ENCODE assay signal across 28 cellular contexts in genomic region chr19:51099070-51099382, GRCh38. TPM values are rescaled to one million over a fixed set of nuclear protein-coding genes. Genes with fewer than 3 reads are reported as not detected.
DNase-seq lines count a peak whose midpoint lies in the region; ATAC-seq and TF ChIP-seq lines count a peak whose summit lies in the region.
"Had no signal": no experiment of that assay in that cellular context is flagged by ENCODE, and none has a peak within 500 bp of the region (broad histone marks: within the 10 kb centered on the region; RNA-seq: fewer than 3 reads in every experiment).

No MANE protein-coding gene starts in this region.

- H3K27me3 Mint-ChIP-seq in activated T-cell treated with anti-CD3 and anti-CD28 coated beads, Interleukin-2, amount 50 U/mL, for 4 hours (ENCODE audit: low read depth): no peaks in the 10 kb centered on the region
- no peaks in the 10 kb centered on the region for H3K27me3 Mint-ChIP-seq in activated T-cell treated with anti-CD3 and anti-CD28 coated beads, Interleukin-2, amount 50 U/mL, for 72 hours (ENCODE audit: low read depth)
- no peaks in the 10 kb centered on the region for H3K27me3 Mint-ChIP-seq in activated naive CD8-positive, alpha-beta T cell treated with anti-CD3 and anti-CD28 coated beads, Interleukin-2, amount 50 U/mL, for 24 hours
- H3K27me3 Mint-ChIP-seq: B cell had no signal

- ATAC-seq in activated T-cell treated with anti-CD3 and anti-CD28 coated beads, Interleukin-2, amount 50 U/mL, for 4 hours: no peak
- ATAC-seq in activated T-cell treated with anti-CD3 and anti-CD28 coated beads, Interleukin-2, amount 50 U/mL, for 72 hours (replicated peaks in 1 of 2): no peak
- ATAC-seq in activated naive CD8-positive, alpha-beta T cell treated with anti-CD3 and anti-CD28 coated beads, Interleukin-2, amount 50 U/mL, for 24 hours: peak; percentile 21
- ATAC-seq: mucosa of descending colon, WTC11 had no signal

- no peak overlapping the region for H3K27ac ChIP-seq in osteoblast (ENCODE audit: low read depth, low read length)
- H3K27ac ChIP-seq: body of pancreas, neural progenitor cell, prostate gland, vagina had no signal

- peaks cover 23% of the 10 kb centered on the region for H3K4me1 Mint-ChIP-seq in activated T-cell treated with anti-CD3 and anti-CD28 coated beads, Interleukin-2, amount 50 U/mL, for 4 hours (ENCODE audit: low read depth)
- H3K4me1 Mint-ChIP-seq in activated T-cell treated with anti-CD3 and anti-CD28 coated beads, Interleukin-2, amount 50 U/mL, for 72 hours (ENCODE audit: low read depth): peaks cover 19% of the 10 kb centered on the region
- peaks cover 17% of the 10 kb centered on the region for H3K4me1 Mint-ChIP-seq in activated naive CD8-positive, alpha-beta T cell treated with anti-CD3 and anti-CD28 coated beads, Interleukin-2, amount 50 U/mL, for 24 hours

- no peak overlapping the region for H3K4me2 ChIP-seq in osteoblast (ENCODE audit: insufficient read depth, low read length)
- H3K4me2 ChIP-seq: neural progenitor cell had no signal

- no peak overlapping the region for H2AFZ ChIP-seq in osteoblast (ENCODE audit: low read length)
- H2AFZ ChIP-seq: neural progenitor cell had no signal

- H3K9ac ChIP-seq in ES-I3 (ENCODE audit: low read depth, low read length): peak overlapping the region; percentile 33; the same call in 1 of the 2 replicates
- H3K9ac ChIP-seq: neural progenitor cell had no signal

- no peaks in the 10 kb centered on the region for H3K9me3 ChIP-seq in ES-I3 (ENCODE audit: control insufficient read depth, insufficient read depth, low read length)
- no peaks in the 10 kb centered on the region for H3K9me3 ChIP-seq in osteoblast (ENCODE audit: low read depth, low read length)
- H3K9me3 ChIP-seq: body of pancreas, mucosa of descending colon, prostate gland, vagina had no signal

- H3K4me3 ChIP-seq in osteoblast (ENCODE audit: insufficient read depth, low read length): no peak overlapping the region
- H3K4me3 ChIP-seq: body of pancreas, lung, mucosa of descending colon, neural progenitor cell, prostate gland had no signal

- H3K27me3 ChIP-seq in osteoblast (ENCODE audit: insufficient read depth, low read length): no peaks in the 10 kb centered on the region
- H3K27me3 ChIP-seq: body of pancreas, neural progenitor cell, vagina had no signal

- H3K9me3 Mint-ChIP-seq in activated T-cell treated with anti-CD3 and anti-CD28 coated beads, Interleukin-2, amount 50 U/mL, for 4 hours: no peaks in the 10 kb centered on the region
- H3K9me3 Mint-ChIP-seq in activated T-cell treated with anti-CD3 and anti-CD28 coated beads, Interleukin-2, amount 50 U/mL, for 72 hours: no peaks in the 10 kb centered on the region
- no peaks in the 10 kb centered on the region for H3K9me3 Mint-ChIP-seq in activated naive CD8-positive, alpha-beta T cell treated with anti-CD3 and anti-CD28 coated beads, Interleukin-2, amount 50 U/mL, for 24 hours
- H3K9me3 Mint-ChIP-seq: neural progenitor cell, WTC11 had no signal

- H3K79me2 ChIP-seq in osteoblast (ENCODE audit: insufficient read depth, low read length): peaks cover 22% of the 10 kb centered on the region

- DNase-seq in activated T-cell treated with anti-CD3 and anti-CD28 coated beads, Interleukin-2, amount 50 U/mL, for 4 hours: no peak
- no peak for DNase-seq in activated T-cell treated with anti-CD3 and anti-CD28 coated beads, Interleukin-2, amount 50 U/mL, for 72 hours
- DNase-seq in activated naive CD8-positive, alpha-beta T cell treated with anti-CD3 and anti-CD28 coated beads, Interleukin-2, amount 50 U/mL, for 24 hours: no peak
- peak; percentile 36 for DNase-seq in osteoblast (ENCODE audit: insufficient read length, low spot score, missing footprints)
- DNase-seq in HUDEP-2 (lab: John Stamatoyannopoulos, UW; ENCODE audit: unreplicated experiment in 76 of 76): no peak
- DNase-seq in GM10266 (ENCODE audit: extremely low spot score): no peak
- no peak for DNase-seq in NCI-H69 (lab: John Stamatoyannopoulos, UW)
- DNase-seq: body of pancreas; DMS79; erythroblast; foreskin melanocyte; GOT3; islet precursor cell; mucosa of descending colon; NCI-H1436 treated with DMSO at 0.1 percent for 48 hours; NCI-H510A; NK-92 treated with Interleukin-12 subunit alpha and Interleukin-12 subunit beta, amount 100 ng/mL, for 24 hours; SHP77; small intestine had no signal

- H3K36me3 Mint-ChIP-seq in activated T-cell treated with anti-CD3 and anti-CD28 coated beads, Interleukin-2, amount 50 U/mL, for 4 hours (ENCODE audit: insufficient read depth): peaks cover 30% of the 10 kb centered on the region
- H3K36me3 Mint-ChIP-seq in activated T-cell treated with anti-CD3 and anti-CD28 coated beads, Interleukin-2, amount 50 U/mL, for 72 hours (ENCODE audit: insufficient read depth in 2 of 2): peaks cover 2 to 10% of the 10 kb centered on the region in 2 donors
- peaks cover 23% of the 10 kb centered on the region for H3K36me3 Mint-ChIP-seq in activated naive CD8-positive, alpha-beta T cell treated with anti-CD3 and anti-CD28 coated beads, Interleukin-2, amount 50 U/mL, for 24 hours (ENCODE audit: low read depth)

- H4K20me1 ChIP-seq in osteoblast (ENCODE audit: insufficient read depth, low read length): peaks cover 43% of the 10 kb centered on the region

- TF ChIP-seq CTCF in osteoblast (IDR thresholded peaks at IDR 0.05; ENCODE audit: extremely low read depth, low read depth, low read length): no peak
- no peak for TF ChIP-seq CTCF in GM10266 (IDR thresholded peaks at IDR 0.05; ENCODE audit: control insufficient read depth, insufficient read depth, low read depth, missing control alignments)

- no peak overlapping the region for H3K27ac Mint-ChIP-seq in activated T-cell treated with anti-CD3 and anti-CD28 coated beads, Interleukin-2, amount 50 U/mL, for 72 hours
- no peak overlapping the region for H3K27ac Mint-ChIP-seq in activated naive CD8-positive, alpha-beta T cell treated with anti-CD3 and anti-CD28 coated beads, Interleukin-2, amount 50 U/mL, for 24 hours
- H3K27ac Mint-ChIP-seq: B cell, neural progenitor cell had no signal

- H3K4me1 ChIP-seq in ES-I3 (ENCODE audit: insufficient read depth, low read length) (no peaks in the 10 kb centered on the region; the same call in 1 of the 2 replicates), osteoblast (ENCODE audit: insufficient read depth, low read length) (peaks cover 6% of the 10 kb centered on the region)
- H3K4me1 ChIP-seq: neural progenitor cell, prostate gland had no signal

- peak overlapping the region; percentile 11 for H3K4me3 Mint-ChIP-seq in activated T-cell treated with anti-CD3 and anti-CD28 coated beads, Interleukin-2, amount 50 U/mL, for 4 hours
- H3K4me3 Mint-ChIP-seq in activated T-cell treated with anti-CD3 and anti-CD28 coated beads, Interleukin-2, amount 50 U/mL, for 72 hours: peak overlapping the region in 1 of 2 donors; percentile 4
- peak overlapping the region; percentile 45 for H3K4me3 Mint-ChIP-seq in activated naive CD8-positive, alpha-beta T cell treated with anti-CD3 and anti-CD28 coated beads, Interleukin-2, amount 50 U/mL, for 24 hours
- H3K4me3 Mint-ChIP-seq: B cell, neural progenitor cell, WTC11 had no signal

- H3K36me3 ChIP-seq in ES-I3 (ENCODE audit: insufficient read depth, low read length) (no peaks in the 10 kb centered on the region), osteoblast (ENCODE audit: insufficient read depth, low read length) (peaks cover 26% of the 10 kb centered on the region)
- H3K36me3 ChIP-seq: neural progenitor cell, prostate gland had no signal

RNA-seq across cellular contexts. Expression of gene CTU1, which starts 9.2 kb away (rescaled TPM):
- total RNA-seq in activated T-cell treated with anti-CD3 and anti-CD28 coated beads, Interleukin-2, amount 50 U/mL, for 4 hours: 10 to 100 TPM; 24.1 to 29.3 (median 27.7) TPM
- total RNA-seq in activated T-cell treated with anti-CD3 and anti-CD28 coated beads, Interleukin-2, amount 50 U/mL, for 72 hours: 10 to 100 TPM; 10.7 to 11.9 TPM
- 4.1 and 4.3 TPM in 2 replicates for total RNA-seq in osteoblast

RNA-seq across cellular contexts. Expression of gene KLK14, which starts 16.3 kb away (rescaled TPM):
- 1 to 10 TPM in 2 of 3 donors, under 1 TPM in 1; 0.79 to 1.4 (median 1.2) TPM for total RNA-seq in activated T-cell treated with anti-CD3 and anti-CD28 coated beads, Interleukin-2, amount 50 U/mL, for 4 hours
- 1 to 10 TPM in 1 of 2 donors, under 1 TPM in 1; 0.69 to 1.2 TPM for total RNA-seq in activated T-cell treated with anti-CD3 and anti-CD28 coated beads, Interleukin-2, amount 50 U/mL, for 72 hours
- not detected in 2 replicates for total RNA-seq in osteoblast
- total RNA-seq: body of pancreas, temporal lobe, vagina had no signal

RNA-seq across cellular contexts. Expression of gene SIGLEC9, which starts 25.7 kb away (rescaled TPM):
- total RNA-seq in activated T-cell treated with anti-CD3 and anti-CD28 coated beads, Interleukin-2, amount 50 U/mL, for 4 hours: under 1 TPM; 0.22 to 0.43 (median 0.37) TPM
- 1 to 10 TPM in 1 of 2 donors, under 1 TPM in 1; 0.74 to 1.6 TPM for total RNA-seq in activated T-cell treated with anti-CD3 and anti-CD28 coated beads, Interleukin-2, amount 50 U/mL, for 72 hours
- total RNA-seq in osteoblast: under 0.01 TPM in 1 of 2 replicates, not detected in the other
- total RNA-seq: A673, B cell, WTC11 had no signal

RNA-seq across cellular contexts. Expression of gene KLK13, which starts 34.1 kb away (rescaled TPM):
- total RNA-seq in activated T-cell treated with anti-CD3 and anti-CD28 coated beads, Interleukin-2, amount 50 U/mL, for 4 hours: not detected
- not detected for total RNA-seq in activated T-cell treated with anti-CD3 and anti-CD28 coated beads, Interleukin-2, amount 50 U/mL, for 72 hours
- total RNA-seq in osteoblast: not detected in 2 replicates
- total RNA-seq: A673, B cell, temporal lobe had no signal

RNA-seq across cellular contexts. Expression of gene SIGLEC7, which starts 43.1 kb away (rescaled TPM):
- total RNA-seq in activated T-cell treated with anti-CD3 and anti-CD28 coated beads, Interleukin-2, amount 50 U/mL, for 4 hours: under 1 TPM in 1 of 3 donors, not detected in 2; 0.16 TPM
- not detected for total RNA-seq in activated T-cell treated with anti-CD3 and anti-CD28 coated beads, Interleukin-2, amount 50 U/mL, for 72 hours
- not detected in 2 replicates for total RNA-seq in osteoblast
- total RNA-seq: A673, B cell, body of pancreas, prostate gland, WTC11 had no signal
